17 cellular contexts compared by ENCODE assay signal in genomic region chr10:108393111-108393510, GRCh38.
DNase-seq lines count a peak whose midpoint lies in the region; ATAC-seq, FAIRE-seq and TF ChIP-seq lines count a peak whose summit lies in the region.
"Had no signal": no experiment of that assay in that cellular context is flagged by ENCODE, and none has a peak within 500 bp of the region (broad histone marks: within the 10 kb centered on the region; RNA-seq: fewer than 3 reads in every experiment).

No MANE protein-coding gene starts in this region.

- TF ChIP-seq CTCF in choroid plexus epithelial cell (conservative IDR thresholded peaks at IDR 0.05; ENCODE audit: low read depth, low read length) (no peak), mucosa of descending colon (IDR thresholded peaks at IDR 0.05) (no peak), HepG2 (CRISPR knock-in tag; IDR thresholded peaks at IDR 0.05) (no peak), left lung (IDR thresholded peaks at IDR 0.05) (no peak)

- no peak for FAIRE-seq in HepG2 (lab: Jason Lieb, UNC)

- no peak for TF ChIP-seq RAD21 in HepG2 (CRISPR knock-in tag; IDR thresholded peaks at IDR 0.05)

- 0% methylated on average over 1 of the region's 1 CpG for WGBS in HepG2 (ENCODE audit: low lambda C conversion rate)

- no peak overlapping the region for H3K4me2 ChIP-seq in HepG2 (ENCODE audit: low read depth, low read length)
- H3K4me2 ChIP-seq: PC-9 had no signal

- no peaks in the 10 kb centered on the region for H3K79me2 ChIP-seq in HepG2 (ENCODE audit: insufficient read depth, low read length)

- POLR2A ChIA-PET in HepG2 (lab: Yijun Ruan, JAX): no interaction called here

- H3K9me3 ChIP-seq in mucosa of descending colon (no peaks in the 10 kb centered on the region), HepG2 (ENCODE audit: low read length) (peaks cover 78% of the 10 kb centered on the region), left lung (no peaks in the 10 kb centered on the region)
- H3K9me3 ChIP-seq: HAP-1 had no signal

- in situ Hi-C loops in HepG2 (cut with HindIII; ENCODE audit: extremely low pct_ligation_motif_present, low pct_unique_long_range_greater_than_20kb): no loop called here

- no TSS peak for BruUV-seq in HepG2 (replicated peaks; lab: Mats Ljungman, UMichigan)

- intact Hi-C loops in mucosa of descending colon (cut with DNase I, micrococcal nuclease): no loop called here
- intact Hi-C loops in HepG2 (cut with micrococcal nuclease; ENCODE audit: unreplicated experiment): no loop called here
- intact Hi-C loops in left lung (cut with DNase I): no loop called here

- TF ChIP-seq POLR2A in HepG2 (IDR thresholded peaks at IDR 0.05; ENCODE audit: insufficient read depth in 1 of 2, low read depth in 2 of 2, low read length in 2 of 2): no peak

- ATAC-seq in mucosa of descending colon (peak; percentile 33), HepG2 (no peak), left lung (no peak)
- ATAC-seq: activated CD8-positive, alpha-beta T cell treated with anti-CD3 and anti-CD28 coated beads, Interleukin-2, amount 10 ng/mL, durations not matched to agents 7 days and 5 days; stimulated activated naive CD8-positive, alpha-beta T cell treated with anti-CD3 and anti-CD28 coated beads, Interleukin-15, Interleukin-2, amounts not matched to agents 100 U/mL and 50 U/mL, for 24 hours had no signal

- no peak for TF ChIP-seq EP300 in HepG2 (IDR thresholded peaks at IDR 0.05; ENCODE audit: low read depth in 2 of 2, low read length in 2 of 2)
- TF ChIP-seq EP300 in HepG2 (CRISPR knock-in tag; IDR thresholded peaks at IDR 0.05; ENCODE audit: borderline replicate concordance): no peak

- DNase-seq in EH (ENCODE audit: low read depth) (peak; percentile 50), NCI-H446 treated with DMSO at 0.1 percent for 48 hours (lab: John Stamatoyannopoulos, UW) (peak; percentile 48), choroid plexus epithelial cell (ENCODE audit: low read depth) (peak; percentile 9), mucosa of descending colon (no peak), HepG2 (ENCODE audit: low spot score) (no peak), DMS79 (lab: John Stamatoyannopoulos, UW) (no peak), left lung (no peak)
- no peak for DNase-seq in activated effector memory CD4-positive, alpha-beta T cell treated with anti-CD3 and anti-CD28 coated beads, Interleukin-2, amount 50 U/mL, for 16 hours
- DNase-seq: activated CD8-positive, alpha-beta T cell treated with anti-CD3 and anti-CD28 coated beads, Interleukin-2, amount 10 ng/mL, durations not matched to agents 7 days and 5 days; MM.1S; NCI-H2081; NCI-H526; PC-9; stimulated activated naive CD8-positive, alpha-beta T cell treated with anti-CD3 and anti-CD28 coated beads, Interleukin-15, Interleukin-2, amounts not matched to agents 100 U/mL and 50 U/mL, for 24 hours; SW 1271; WERI-Rb-1 had no signal

- no peak overlapping the region for H3K9ac ChIP-seq in HepG2 (ENCODE audit: insufficient read depth, low read depth, low read length)

- no peaks in the 10 kb centered on the region; a peak in 1 of 5 replicates for H3K27me3 ChIP-seq in HepG2 (ENCODE audit: control insufficient read depth in 1 of 2, insufficient read depth in 2 of 2, low read length in 2 of 2)
- no peaks in the 10 kb centered on the region for H3K27me3 ChIP-seq in left lung

- H3K27ac ChIP-seq in HepG2 (ENCODE audit: extremely low read length, insufficient read depth, low read length) (no peak overlapping the region), left lung (no peak overlapping the region)
- H3K27ac ChIP-seq: PC-9, WERI-Rb-1 had no signal

- H4K20me1 ChIP-seq in HepG2 (ENCODE audit: insufficient read depth, low read length): no peaks in the 10 kb centered on the region

- CTCF ChIA-PET in HepG2 (lab: Yijun Ruan, JAX; ENCODE audit: low intra/inter-chr PET ratio, low total read pairs): no interaction called here

- H2AFZ ChIP-seq in HepG2 (ENCODE audit: low read length): no peak overlapping the region
- H2AFZ ChIP-seq: PC-9 had no signal

- H3K36me3 ChIP-seq in mucosa of descending colon (ENCODE audit: low read depth) (no peaks in the 10 kb centered on the region), HepG2 (replicated peaks in 1 of 2; ENCODE audit: control insufficient read depth in 1 of 2, insufficient read depth in 2 of 2, low read length in 2 of 2) (no peaks in the 10 kb centered on the region), left lung (no peaks in the 10 kb centered on the region)
- H3K36me3 ChIP-seq: HAP-1, WERI-Rb-1 had no signal

- no peaks in the 10 kb centered on the region for H3K4me1 ChIP-seq in mucosa of descending colon (ENCODE audit: low read depth)
- no peaks in the 10 kb centered on the region for H3K4me1 ChIP-seq in HepG2 (ENCODE audit: insufficient read depth, low read length)
- no peaks in the 10 kb centered on the region for H3K4me1 ChIP-seq in left lung
- H3K4me1 ChIP-seq: HAP-1 had no signal

- no peak overlapping the region for H3K4me3 ChIP-seq in choroid plexus epithelial cell (ENCODE audit: low read depth, low read length)
- no peak overlapping the region for H3K4me3 ChIP-seq in mucosa of descending colon
- no peak overlapping the region for H3K4me3 ChIP-seq in HepG2 (replicated peaks in 1 of 3; ENCODE audit: insufficient read depth in 1 of 3, low read depth in 2 of 3, low read length in 3 of 3)
- no peak overlapping the region for H3K4me3 ChIP-seq in left lung
- H3K4me3 ChIP-seq: HAP-1, PC-9 had no signal

TF ChIP-seq in HepG2, 621 proteins besides CTCF, POLR2A, EP300 and RAD21:
- TF ChIP-seq SMYD3 (CRISPR knock-in tag; IDR thresholded peaks at IDR 0.05) (no peak), ZFP37 (CRISPR knock-in tag; IDR thresholded peaks at IDR 0.05; ENCODE audit: borderline replicate concordance) (no peak), ZNF737 (CRISPR knock-in tag; IDR thresholded peaks at IDR 0.05; ENCODE audit: borderline replicate concordance) (no peak), CREBL2 (CRISPR knock-in tag; IDR thresholded peaks at IDR 0.05; ENCODE audit: borderline replicate concordance) (no peak), BRD4 (CRISPR knock-in tag; IDR thresholded peaks at IDR 0.05) (no peak), HNF4G (IDR thresholded peaks at IDR 0.05; ENCODE audit: borderline replicate concordance, low read depth, low read length) (no peak), HNF4G (CRISPR knock-in tag; IDR thresholded peaks at IDR 0.05; ENCODE audit: borderline replicate concordance, low read depth) (no peak), ZNF468 (CRISPR knock-in tag; IDR thresholded peaks at IDR 0.05) (no peak), ZNF567 (CRISPR knock-in tag; IDR thresholded peaks at IDR 0.05; ENCODE audit: borderline replicate concordance) (no peak), HHEX (CRISPR knock-in tag; IDR thresholded peaks at IDR 0.05) (no peak), ZNF687 (CRISPR knock-in tag; IDR thresholded peaks at IDR 0.05) (no peak), DPF2 (CRISPR knock-in tag; IDR thresholded peaks at IDR 0.05; ENCODE audit: borderline replicate concordance, low read depth) (no peak), REXO4 (CRISPR knock-in tag; IDR thresholded peaks at IDR 0.05; ENCODE audit: borderline replicate concordance) (no peak), ARID2 (CRISPR knock-in tag; IDR thresholded peaks at IDR 0.05; ENCODE audit: borderline replicate concordance) (no peak), ZNF160 (CRISPR knock-in tag; IDR thresholded peaks at IDR 0.05) (no peak), ZNF10 (CRISPR knock-in tag; IDR thresholded peaks at IDR 0.05; ENCODE audit: borderline replicate concordance, low read depth) (no peak), RFX3 (CRISPR knock-in tag; IDR thresholded peaks at IDR 0.05) (no peak)

Comparison
In these comparisons a context has a peak if more than half of its experiments do, and no peak if none do; other contexts are left out.
1. DNase-seq: peak in EH (single experiment), NCI-H446 treated with DMSO at 0.1 percent for 48 hours (single experiment) and choroid plexus epithelial cell (single experiment); none in mucosa of descending colon (0 of 3), HepG2 (single experiment), DMS79 (single experiment), left lung (0 of 2) and activated effector memory CD4-positive, alpha-beta T cell treated with anti-CD3 and anti-CD28 coated beads, Interleukin-2, amount 50 U/mL, for 16 hours (single experiment).